Comparison of ENCODE assay signal across 1 cellular context in genomic region chr4:154612472-154613414, GRCh38.
TF ChIP-seq lines count a peak whose summit lies in the region.

Gene FGG, minus strand, starts transcription at chr4:154612656. Its CDS starts 47 bp downstream, at chr4:154612609.

TF ChIP-seq in H1, 55 proteins besides CTCF, POLR2A, EP300 and RAD21:
- no peak for TF ChIP-seq SP2 (IDR thresholded peaks at IDR 0.05; ENCODE audit: low read length)
- no peak for TF ChIP-seq E2F6 (IDR thresholded peaks at IDR 0.05)
- TF ChIP-seq POU5F1 (IDR thresholded peaks at IDR 0.05; ENCODE audit: low read depth, low read length) = no peak
- no peak for TF ChIP-seq CHD1 (IDR thresholded peaks at IDR 0.05; ENCODE audit: low read depth, low read length)
- TF ChIP-seq JUND (IDR thresholded peaks at IDR 0.05; ENCODE audit: low read length) = no peak
- no peak for TF ChIP-seq TBP (IDR thresholded peaks at IDR 0.05; ENCODE audit: low read depth, low read length)
- TF ChIP-seq EGR1 (IDR thresholded peaks at IDR 0.05; ENCODE audit: borderline replicate concordance, low read depth, low read length) = no peak
- no peak for TF ChIP-seq CBX8 (IDR thresholded peaks at IDR 0.05; ENCODE audit: borderline replicate concordance, low read depth, low read length)
- TF ChIP-seq KDM4A (IDR thresholded peaks at IDR 0.05; ENCODE audit: low read depth, low read length, severe bottlenecking) = no peak
- TF ChIP-seq EZH2 (IDR thresholded peaks at IDR 0.05; ENCODE audit: low read depth, low read length, severe bottlenecking) = no peak
- TF ChIP-seq KDM1A (IDR thresholded peaks at IDR 0.05; ENCODE audit: borderline replicate concordance, low read length) = no peak
- TF ChIP-seq ATF2 (IDR thresholded peaks at IDR 0.05; ENCODE audit: low read length) = no peak
- TF ChIP-seq SRF (IDR thresholded peaks at IDR 0.05; ENCODE audit: low read depth, low read length) = no peak
- no peak for TF ChIP-seq CREB1 (IDR thresholded peaks at IDR 0.05)
- TF ChIP-seq NANOG (IDR thresholded peaks at IDR 0.05; ENCODE audit: insufficient read depth, low read depth, low read length, poor library complexity, severe bottlenecking) = no peak
- no peak for TF ChIP-seq ATF3 (IDR thresholded peaks at IDR 0.05; ENCODE audit: insufficient read depth, low read depth, low read length)
- TF ChIP-seq RNF2 (IDR thresholded peaks at IDR 0.05; ENCODE audit: borderline replicate concordance, low read depth, low read length, missing control alignments, poor library complexity, severe bottlenecking) = no peak
- no peak for TF ChIP-seq CHD7 (IDR thresholded peaks at IDR 0.05; ENCODE audit: insufficient replicate concordance, low read length)
- TF ChIP-seq MAX (IDR thresholded peaks at IDR 0.05) = no peak
- no peak for TF ChIP-seq NRF1 (IDR thresholded peaks at IDR 0.05; ENCODE audit: low read depth, low read length)
